Comparison of ENCODE assay signal across 22 cellular contexts in the genomic region with DNA sequence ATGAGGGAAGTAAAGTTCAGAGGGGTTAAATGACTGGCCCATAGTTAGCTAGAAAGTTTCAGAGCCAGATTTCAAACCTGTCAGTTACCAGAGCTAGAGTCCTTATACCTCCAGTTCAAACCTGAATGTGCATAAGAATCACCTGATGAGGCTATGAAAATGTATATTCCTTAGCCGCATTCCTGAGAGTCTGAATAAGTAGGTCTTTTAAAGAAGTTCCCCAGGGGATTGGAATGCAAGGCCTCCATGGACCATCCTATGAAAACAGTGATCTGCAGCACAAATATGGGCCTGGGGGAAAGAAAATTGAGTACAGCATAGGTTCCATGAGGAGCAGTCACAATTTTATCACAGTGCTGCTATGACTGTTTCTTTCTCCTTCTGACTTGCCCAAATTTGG.
"Had no signal": no experiment of that assay in that cellular context is flagged by ENCODE, and none has a peak within 500 bp of the region (broad histone marks: within the 10 kb centered on the region; RNA-seq: fewer than 3 reads in every experiment).

No MANE protein-coding gene starts in this region.

- H3K27me3 ChIP-seq: esophagus muscularis mucosa, gastroesophageal sphincter, heart right ventricle, right atrium auricular region, tibial artery had no signal

- FAIRE-seq: endothelial cell of umbilical vein had no signal

- H3K27ac ChIP-seq: esophagus muscularis mucosa, gastroesophageal sphincter, heart right ventricle, lower lobe of right lung, right atrium auricular region, tibial artery had no signal

- H3K36me3 ChIP-seq: esophagus muscularis mucosa, gastroesophageal sphincter, heart right ventricle, lower lobe of right lung, right atrium auricular region, tibial artery had no signal

- DNase-seq: activated CD4-positive, alpha-beta T cell treated with anti-CD3 and anti-CD28 coated beads, Interleukin-2, amount 10 ng/mL, durations not matched to agents 24 days and 14 days; activated CD8-positive, alpha-beta T cell treated with anti-CD3 and anti-CD28 coated beads for 36 hours; activated naive CD4-positive, alpha-beta T cell treated with anti-CD3 and anti-CD28 coated beads, Interleukin-2, amount 10 ng/mL, durations not matched to agents 7 days and 5 days; activated naive CD8-positive, alpha-beta T cell treated with anti-CD3 and anti-CD28 coated beads, Interleukin-2, amount 50 U/mL, for 24 hours; activated T-cell treated with anti-CD3 and anti-CD28 coated beads, Interleukin-2, amount 50 U/mL, for 24 hours; aorta; effector CD8-positive, alpha-beta T cell; heart right ventricle; islet precursor cell; lower lobe of right lung; nephron progenitor cell; stimulated activated CD4-positive, alpha-beta T cell treated with anti-CD3 and anti-CD28 coated beads, Interleukin-12 subunit alpha, Interleukin-12 subunit beta, amount 100 ng/mL, for 4 hours; stimulated activated CD4-positive, alpha-beta T cell treated with anti-CD3 and anti-CD28 coated beads, Interleukin-1b, Interleukin-23, amount 100 ng/mL, for 48 hours; stimulated activated naive CD8-positive, alpha-beta T cell treated with anti-CD3 and anti-CD28 coated beads, Interleukin-15, Interleukin-2, amounts not matched to agents 100 U/mL and 50 U/mL, for 24 hours; substantia nigra; T-helper 1 cell; T-helper 9 cell; tibial artery had no signal

- H3K4me1 ChIP-seq: esophagus muscularis mucosa, gastroesophageal sphincter, heart right ventricle, lower lobe of right lung, right atrium auricular region, tibial artery had no signal

- ATAC-seq: activated CD8-positive, alpha-beta T cell treated with anti-CD3 and anti-CD28 coated beads for 36 hours; activated naive CD8-positive, alpha-beta T cell treated with anti-CD3 and anti-CD28 coated beads, Interleukin-2, amount 50 U/mL, for 24 hours; gastroesophageal sphincter; heart right ventricle; lower lobe of right lung; stimulated activated naive CD8-positive, alpha-beta T cell treated with anti-CD3 and anti-CD28 coated beads, Interleukin-15, Interleukin-2, amounts not matched to agents 100 U/mL and 50 U/mL, for 24 hours had no signal

- H3K9me3 ChIP-seq: esophagus muscularis mucosa, gastroesophageal sphincter, lower lobe of right lung, right atrium auricular region had no signal

- H3K4me3 ChIP-seq: esophagus muscularis mucosa, gastroesophageal sphincter, heart right ventricle, lower lobe of right lung, right atrium auricular region, tibial artery had no signal
